ENCODE assay signal across 36 cellular contexts in genomic region chr13:105863300-105863699, GRCh38.
DNase-seq lines count a peak whose midpoint lies in the region; ATAC-seq, FAIRE-seq and TF ChIP-seq lines count a peak whose summit lies in the region.
"Had no signal": no experiment of that assay in that cellular context is flagged by ENCODE, and none has a peak within 500 bp of the region (broad histone marks: within the 10 kb centered on the region; RNA-seq: fewer than 3 reads in every experiment).

No MANE protein-coding gene starts in this region.

- peaks cover 2% of the 10 kb centered on the region for H3K27me3 Mint-ChIP-seq in brain
- H3K27me3 Mint-ChIP-seq: B cell; CD4-positive, alpha-beta memory T cell; CD4-positive, alpha-beta T cell; CD4-positive, CD25-positive, alpha-beta regulatory T cell; CD8-positive, alpha-beta memory T cell had no signal

- DNase-seq in NCI-H748 (lab: John Stamatoyannopoulos, UW; ENCODE audit: unreplicated experiment): peak; percentile 7
- no peak for DNase-seq in NCI-H748 treated with DMSO at 0.1 percent for 48 hours (lab: John Stamatoyannopoulos, UW)
- DNase-seq in H54 (ENCODE audit: insufficient read length, low spot score): no peak
- DNase-seq in NCI-H510A (lab: John Stamatoyannopoulos, UW): no peak
- DNase-seq: 8988T; ACHN; AML-193; BE2C; C1 segment of cervical spinal cord; Caco-2; Calu3; CD4-positive, alpha-beta memory T cell; CD4-positive, alpha-beta T cell; CD4-positive, CD25-positive, alpha-beta regulatory T cell; CD8-positive, alpha-beta memory T cell; CD8-positive, alpha-beta T cell; COR-L47; DMS 273 treated with DMSO at 0.1 percent for 48 hours; DMS153; DMS53; DMS79; DMS79 treated with DMSO at 0.1 percent for 48 hours; DND-41; EL had no signal

- no peaks in the 10 kb centered on the region for H3K27me3 ChIP-seq in neural cell (ENCODE audit: insufficient read depth, low read depth, low read length)
- H3K27me3 ChIP-seq: BE2C; BLaER1; BLaER1 treated with 17β-estradiol and CSF1 and Interleukin-3, amounts not matched to agents 10 nM and 100 nM had no signal

- no peaks in the 10 kb centered on the region for H3K9me3 ChIP-seq in neural cell (ENCODE audit: low read length)
- H3K9me3 ChIP-seq: A549, BE2C, BLaER1 had no signal

- no peak for TF ChIP-seq RAD21 in neural cell (conservative IDR thresholded peaks at IDR 0.05)

- H3K9ac ChIP-seq in neural cell (ENCODE audit: low read length): no peak overlapping the region
- H3K9ac ChIP-seq: BLaER1; BLaER1 treated with 17β-estradiol and CSF1 and Interleukin-3, amounts not matched to agents 10 nM and 100 nM had no signal

- no peak overlapping the region for H3K4me2 ChIP-seq in neural cell (ENCODE audit: low read length)
- H3K4me2 ChIP-seq: A549; BLaER1; BLaER1 treated with 17β-estradiol and CSF1 and Interleukin-3, amounts not matched to agents 10 nM and 100 nM had no signal

- no peak for TF ChIP-seq CTCF in brain (conservative IDR thresholded peaks at IDR 0.05)
- TF ChIP-seq CTCF in neural cell (IDR thresholded peaks at IDR 0.05; ENCODE audit: poor library complexity, severe bottlenecking): no peak

- no peak for TF ChIP-seq POLR2A in H54 (IDR thresholded peaks at IDR 0.05; ENCODE audit: low read depth, low read length)

- peak; percentile 53 for TF ChIP-seq EP300 in neural cell (conservative IDR thresholded peaks at IDR 0.05; ENCODE audit: poor library complexity, severe bottlenecking)

- H3K4me3 ChIP-seq in neural cell (ENCODE audit: low read length): no peak overlapping the region
- H3K4me3 ChIP-seq: A549; BLaER1; BLaER1 treated with 17β-estradiol and CSF1 and Interleukin-3, amounts not matched to agents 10 nM and 100 nM had no signal

- no peak overlapping the region for H3K27ac ChIP-seq in neural cell (ENCODE audit: low read length)
- H3K27ac ChIP-seq: 22Rv1; A549; BLaER1; BLaER1 treated with 17β-estradiol and CSF1 and Interleukin-3, amounts not matched to agents 10 nM and 100 nM; C4-2B had no signal

- no peaks in the 10 kb centered on the region for H4K20me1 ChIP-seq in neural cell (ENCODE audit: insufficient read depth)
- H4K20me1 ChIP-seq: BLaER1; BLaER1 treated with 17β-estradiol and CSF1 and Interleukin-3, amounts not matched to agents 10 nM and 100 nM had no signal

- H3K79me2 ChIP-seq in neural cell (replicated peaks; ENCODE audit: insufficient read depth, low read length): no peaks in the 10 kb centered on the region

- peaks cover 0 to 3% (median 0%) of the 10 kb centered on the region in 5 experiments for H3K9me3 Mint-ChIP-seq in brain
- H3K9me3 Mint-ChIP-seq: CD4-positive, alpha-beta T cell; CD8-positive, alpha-beta T cell had no signal

- H3K4me3 Mint-ChIP-seq in brain: peak overlapping the region in 2 of 5 experiments; percentile 10 to 18
- H3K4me3 Mint-ChIP-seq: B cell; CD14-positive monocyte; CD4-positive, alpha-beta memory T cell; CD4-positive, alpha-beta T cell; CD4-positive, CD25-positive, alpha-beta regulatory T cell; CD8-positive, alpha-beta memory T cell; CD8-positive, alpha-beta T cell had no signal

- FAIRE-seq in H54 (lab: Jason Lieb, UNC): peak; percentile 38
- FAIRE-seq: A204.1, A549 had no signal

- no peaks in the 10 kb centered on the region for H3K36me3 Mint-ChIP-seq in brain
- H3K36me3 Mint-ChIP-seq: CD14-positive monocyte; CD4-positive, alpha-beta memory T cell; CD4-positive, CD25-positive, alpha-beta regulatory T cell; CD8-positive, alpha-beta memory T cell; CD8-positive, alpha-beta T cell had no signal

- no peak overlapping the region for H2AFZ ChIP-seq in neural cell (ENCODE audit: low read depth, low read length)

- H3K27ac Mint-ChIP-seq in brain: peak overlapping the region in 4 of 5 experiments; percentile 11 to 66 (median 34)
- H3K27ac Mint-ChIP-seq: B cell; CD14-positive monocyte; CD4-positive, alpha-beta memory T cell; CD4-positive, alpha-beta T cell; CD4-positive, CD25-positive, alpha-beta regulatory T cell; CD8-positive, alpha-beta memory T cell; CD8-positive, alpha-beta T cell had no signal

- H3F3A ChIP-seq in neural cell (ENCODE audit: insufficient read depth, low read length, poor library complexity, severe bottlenecking): no peaks in the 10 kb centered on the region

- H3K36me3 ChIP-seq in neural cell (ENCODE audit: insufficient read depth, low read length): no peaks in the 10 kb centered on the region
- H3K36me3 ChIP-seq: BE2C; BLaER1; BLaER1 treated with 17β-estradiol and CSF1 and Interleukin-3, amounts not matched to agents 10 nM and 100 nM had no signal

- no peaks in the 10 kb centered on the region for H3K9me2 ChIP-seq in neural cell (ENCODE audit: insufficient read depth, low read length)

- ATAC-seq in GM21390 (IDR thresholded peaks at IDR 0.05; ENCODE audit: unreplicated experiment) (no peak), GM21367 (IDR thresholded peaks at IDR 0.05; ENCODE audit: unreplicated experiment) (no peak)
- ATAC-seq: A549; CD8-positive, alpha-beta T cell had no signal

- H3K4me1 Mint-ChIP-seq in brain: peaks cover 16% of the 10 kb centered on the region
- H3K4me1 Mint-ChIP-seq: B cell; CD14-positive monocyte; CD4-positive, alpha-beta memory T cell; CD4-positive, CD25-positive, alpha-beta regulatory T cell; CD8-positive, alpha-beta memory T cell had no signal

TF ChIP-seq in neural cell, 6 proteins besides CTCF, POLR2A, EP300 and RAD21:
- no peak for TF ChIP-seq TAF1 (IDR thresholded peaks at IDR 0.05; ENCODE audit: low read depth)
- peak; percentile 74 for TF ChIP-seq POLR2AphosphoS5 (IDR thresholded peaks at IDR 0.05)
- TF ChIP-seq SMC3 (conservative IDR thresholded peaks at IDR 0.05; ENCODE audit: poor library complexity): no peak
- TF ChIP-seq REST (IDR thresholded peaks at IDR 0.05; ENCODE audit: borderline replicate concordance): no peak
- TF ChIP-seq EZH2 (IDR thresholded peaks at IDR 0.05; ENCODE audit: borderline replicate concordance, insufficient read depth, low read length, poor library complexity, severe bottlenecking): no peak
- no peak for TF ChIP-seq MXI1 (conservative IDR thresholded peaks at IDR 0.05; ENCODE audit: poor library complexity, severe bottlenecking)
